34 cellular contexts compared by ENCODE assay signal in the genomic region with DNA sequence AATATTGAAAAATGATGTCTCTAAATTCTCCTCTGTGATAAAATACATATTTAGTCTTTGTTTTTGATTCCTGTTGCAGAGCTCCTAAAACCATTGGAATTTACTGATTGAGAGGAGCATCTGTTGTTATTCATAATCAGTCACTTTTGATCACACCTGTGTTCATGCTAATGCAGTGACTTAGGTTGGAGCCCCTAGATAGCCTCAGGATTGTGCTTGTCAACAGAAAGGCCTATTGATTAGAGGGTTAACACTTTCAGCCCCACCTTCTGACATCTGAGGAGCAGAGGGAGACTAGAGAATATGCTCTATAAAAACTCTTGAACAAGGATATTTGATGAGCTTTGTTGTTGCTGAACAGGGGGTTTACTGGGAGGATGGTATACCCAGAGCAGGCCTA.
"Had no signal": no experiment of that assay in that cellular context is flagged by ENCODE, and none has a peak within 500 bp of the region (broad histone marks: within the 10 kb centered on the region; RNA-seq: fewer than 3 reads in every experiment).

No MANE protein-coding gene starts in this region.

- H3K27me3 ChIP-seq: adrenal gland, body of pancreas, brain microvascular endothelial cell, breast epithelium had no signal

- H3K4me3 ChIP-seq: adrenal gland, body of pancreas, breast epithelium had no signal

- H3K36me3 Mint-ChIP-seq: activated CD8-positive, alpha-beta memory T cell treated with anti-CD3 and anti-CD28 coated beads, Interleukin-2, amount 10 ng/mL, durations not matched to agents 7 days and 5 days; activated naive CD4-positive, alpha-beta T cell treated with anti-CD3 and anti-CD28 coated beads, Interleukin-2, amount 10 ng/mL, durations not matched to agents 7 days and 5 days; activated naive CD4-positive, alpha-beta T cell treated with anti-CD3 and anti-CD28 coated beads, Interleukin-2, amount 50 U/mL, for 24 hours; activated naive CD8-positive, alpha-beta T cell treated with anti-CD3 and anti-CD28 coated beads for 36 hours had no signal

- H3K27ac Mint-ChIP-seq: activated CD4-positive, alpha-beta memory T cell treated with anti-CD3 and anti-CD28 coated beads, Interleukin-2, amount 10 ng/mL, durations not matched to agents 7 days and 5 days; activated CD4-positive, alpha-beta T cell treated with anti-CD3 and anti-CD28 coated beads for 36 hours; activated CD4-positive, alpha-beta T cell treated with anti-CD3 and anti-CD28 coated beads, Interleukin-2, amount 10 ng/mL, durations not matched to agents 7 days and 5 days; activated CD8-positive, alpha-beta memory T cell treated with anti-CD3 and anti-CD28 coated beads, Interleukin-2, amount 10 ng/mL, durations not matched to agents 7 days and 5 days; activated CD8-positive, alpha-beta T cell treated with anti-CD3 and anti-CD28 coated beads, Interleukin-2, amount 10 ng/mL, durations not matched to agents 7 days and 5 days; activated naive CD4-positive, alpha-beta T cell treated with anti-CD3 and anti-CD28 coated beads, Interleukin-2, amount 10 ng/mL, durations not matched to agents 7 days and 5 days; activated naive CD4-positive, alpha-beta T cell treated with anti-CD3 and anti-CD28 coated beads, Interleukin-2, amount 50 U/mL, for 24 hours; activated naive CD8-positive, alpha-beta T cell treated with anti-CD3 and anti-CD28 coated beads for 36 hours; activated T-cell treated with anti-CD3 and anti-CD28 coated beads, Interleukin-2, amount 50 U/mL, for 24 hours; activated T-helper 2 cell treated with anti-CD3 and anti-CD28 coated beads, Interferon-gamma antibody, Interleukin-2, Interleukin-4, amounts not matched to agents 10 μg/mL and 5 μg/mL and 100 μg/mL, durations not matched to agents 14 hours and 24 hours and 36 hours; T-helper 1 cell treated with Interleukin-12 subunit alpha and Interleukin-12 subunit beta and Interleukin-4 antibody, amounts not matched to agents 30 μg/mL and 1 μg/mL, for 36 hours; T-helper 2 cell treated with Interferon-gamma antibody and Interleukin-4, amounts not matched to agents 5 μg/mL and 100 μg/mL, for 36 hours had no signal

- H3K4me1 ChIP-seq: adrenal gland, body of pancreas, breast epithelium had no signal

- H3K36me3 ChIP-seq: adrenal gland, brain microvascular endothelial cell, breast epithelium had no signal

- DNase-seq: activated CD4-positive, alpha-beta memory T cell treated with anti-CD3 and anti-CD28 coated beads, Interleukin-2, amount 10 ng/mL, durations not matched to agents 7 days and 5 days; activated CD4-positive, alpha-beta T cell treated with anti-CD3 and anti-CD28 coated beads for 1 hour; activated CD4-positive, alpha-beta T cell treated with anti-CD3 and anti-CD28 coated beads for 36 hours; activated CD4-positive, alpha-beta T cell treated with anti-CD3 and anti-CD28 coated beads for 48 hours; activated CD4-positive, alpha-beta T cell treated with anti-CD3 and anti-CD28 coated beads, Interleukin-2, amount 10 ng/mL, durations not matched to agents 7 days and 5 days; activated CD4-positive, alpha-beta T cell treated with anti-CD3 and anti-CD28 coated beads, Interleukin-2, amount 50 U/mL, for 48 hours; activated CD4-positive, CD25-positive, alpha-beta regulatory T cell; activated CD8-positive, alpha-beta memory T cell treated with anti-CD3 and anti-CD28 coated beads for 24 hours; activated CD8-positive, alpha-beta memory T cell treated with anti-CD3 and anti-CD28 coated beads, Interleukin-2, amount 10 ng/mL, durations not matched to agents 7 days and 5 days; activated CD8-positive, alpha-beta memory T cell treated with anti-CD3 and anti-CD28 coated beads, Interleukin-2, amount 50 U/mL, for 48 hours; activated CD8-positive, alpha-beta T cell treated with anti-CD3 and anti-CD28 coated beads, Interleukin-2, amount 10 ng/mL, durations not matched to agents 7 days and 5 days; activated effector memory CD4-positive, alpha-beta T cell treated with Interleukin-2 at 50 U/mL for 16 hours; activated gamma-delta T cell; activated naive CD4-positive, alpha-beta T cell treated with anti-CD3 and anti-CD28 coated beads, Interleukin-2, amount 10 ng/mL, durations not matched to agents 7 days and 5 days; activated naive CD4-positive, alpha-beta T cell treated with Interleukin-2 at 50 U/mL for 16 hours; activated naive CD8-positive, alpha-beta T cell treated with anti-CD3 and anti-CD28 coated beads for 36 hours; activated T-cell treated with anti-CD3 and anti-CD28 coated beads, Interleukin-2, amount 50 U/mL, for 24 hours; activated T-cell treated with anti-CD3 and anti-CD28 coated beads, Interleukin-2, amount 50 U/mL, for 48 hours; adrenal gland; amniotic stem cell; aorta; body of pancreas; brain microvascular endothelial cell; central memory CD4-positive, alpha-beta T cell; T-helper 1 cell; T-helper 2 cell; T-helper 9 cell had no signal

- H3K9me3 ChIP-seq: adrenal gland, body of pancreas, breast epithelium had no signal

- H3K27ac ChIP-seq: adrenal gland, body of pancreas, brain microvascular endothelial cell, breast epithelium, VCaP had no signal

- H3K4me1 Mint-ChIP-seq: activated CD4-positive, alpha-beta memory T cell treated with anti-CD3 and anti-CD28 coated beads, Interleukin-2, amount 10 ng/mL, durations not matched to agents 7 days and 5 days; activated CD4-positive, alpha-beta T cell treated with anti-CD3 and anti-CD28 coated beads for 36 hours; activated CD4-positive, alpha-beta T cell treated with anti-CD3 and anti-CD28 coated beads, Interleukin-2, amount 10 ng/mL, durations not matched to agents 7 days and 5 days; activated CD8-positive, alpha-beta memory T cell treated with anti-CD3 and anti-CD28 coated beads, Interleukin-2, amount 10 ng/mL, durations not matched to agents 7 days and 5 days; activated naive CD4-positive, alpha-beta T cell treated with anti-CD3 and anti-CD28 coated beads, Interleukin-2, amount 10 ng/mL, durations not matched to agents 7 days and 5 days; activated naive CD4-positive, alpha-beta T cell treated with anti-CD3 and anti-CD28 coated beads, Interleukin-2, amount 50 U/mL, for 24 hours; activated naive CD8-positive, alpha-beta T cell treated with anti-CD3 and anti-CD28 coated beads for 36 hours had no signal

- ATAC-seq: activated CD4-positive, alpha-beta T cell treated with anti-CD3 and anti-CD28 coated beads for 36 hours; activated CD4-positive, CD25-positive, alpha-beta regulatory T cell treated with anti-CD3 and anti-CD28 coated beads, Interleukin-2, amount 50 U/mL, for 24 hours; activated CD8-positive, alpha-beta memory T cell treated with anti-CD3 and anti-CD28 coated beads, Interleukin-2, amount 10 ng/mL, durations not matched to agents 7 days and 5 days; activated CD8-positive, alpha-beta T cell treated with anti-CD3 and anti-CD28 coated beads, Interleukin-2, amount 10 ng/mL, durations not matched to agents 7 days and 5 days; body of pancreas had no signal

- H3K4me3 Mint-ChIP-seq: activated CD4-positive, alpha-beta memory T cell treated with anti-CD3 and anti-CD28 coated beads, Interleukin-2, amount 10 ng/mL, durations not matched to agents 7 days and 5 days; activated CD4-positive, alpha-beta T cell treated with anti-CD3 and anti-CD28 coated beads for 36 hours; activated CD4-positive, alpha-beta T cell treated with anti-CD3 and anti-CD28 coated beads, Interleukin-2, amount 10 ng/mL, durations not matched to agents 7 days and 5 days; activated CD8-positive, alpha-beta memory T cell treated with anti-CD3 and anti-CD28 coated beads, Interleukin-2, amount 10 ng/mL, durations not matched to agents 7 days and 5 days; activated CD8-positive, alpha-beta T cell treated with anti-CD3 and anti-CD28 coated beads, Interleukin-2, amount 10 ng/mL, durations not matched to agents 7 days and 5 days; activated naive CD4-positive, alpha-beta T cell treated with anti-CD3 and anti-CD28 coated beads, Interleukin-2, amount 10 ng/mL, durations not matched to agents 7 days and 5 days; activated naive CD4-positive, alpha-beta T cell treated with anti-CD3 and anti-CD28 coated beads, Interleukin-2, amount 50 U/mL, for 24 hours; activated naive CD8-positive, alpha-beta T cell treated with anti-CD3 and anti-CD28 coated beads for 36 hours; activated T-cell treated with anti-CD3 and anti-CD28 coated beads, Interleukin-2, amount 50 U/mL, for 24 hours; T-helper 1 cell treated with Interleukin-12 subunit alpha and Interleukin-12 subunit beta and Interleukin-4 antibody, amounts not matched to agents 30 μg/mL and 1 μg/mL, for 36 hours; T-helper 2 cell treated with Interferon-gamma antibody and Interleukin-4, amounts not matched to agents 5 μg/mL and 100 μg/mL, for 36 hours had no signal

- H3K27me3 Mint-ChIP-seq: activated CD4-positive, alpha-beta memory T cell treated with anti-CD3 and anti-CD28 coated beads, Interleukin-2, amount 10 ng/mL, durations not matched to agents 7 days and 5 days; activated CD4-positive, alpha-beta T cell treated with anti-CD3 and anti-CD28 coated beads for 36 hours; activated CD4-positive, alpha-beta T cell treated with anti-CD3 and anti-CD28 coated beads, Interleukin-2, amount 10 ng/mL, durations not matched to agents 7 days and 5 days; activated CD8-positive, alpha-beta memory T cell treated with anti-CD3 and anti-CD28 coated beads, Interleukin-2, amount 10 ng/mL, durations not matched to agents 7 days and 5 days; activated naive CD4-positive, alpha-beta T cell treated with anti-CD3 and anti-CD28 coated beads, Interleukin-2, amount 10 ng/mL, durations not matched to agents 7 days and 5 days; activated naive CD4-positive, alpha-beta T cell treated with anti-CD3 and anti-CD28 coated beads, Interleukin-2, amount 50 U/mL, for 24 hours; activated naive CD8-positive, alpha-beta T cell treated with anti-CD3 and anti-CD28 coated beads for 36 hours; activated T-cell treated with anti-CD3 and anti-CD28 coated beads, Interleukin-2, amount 50 U/mL, for 24 hours had no signal
